In the genomic region with DNA sequence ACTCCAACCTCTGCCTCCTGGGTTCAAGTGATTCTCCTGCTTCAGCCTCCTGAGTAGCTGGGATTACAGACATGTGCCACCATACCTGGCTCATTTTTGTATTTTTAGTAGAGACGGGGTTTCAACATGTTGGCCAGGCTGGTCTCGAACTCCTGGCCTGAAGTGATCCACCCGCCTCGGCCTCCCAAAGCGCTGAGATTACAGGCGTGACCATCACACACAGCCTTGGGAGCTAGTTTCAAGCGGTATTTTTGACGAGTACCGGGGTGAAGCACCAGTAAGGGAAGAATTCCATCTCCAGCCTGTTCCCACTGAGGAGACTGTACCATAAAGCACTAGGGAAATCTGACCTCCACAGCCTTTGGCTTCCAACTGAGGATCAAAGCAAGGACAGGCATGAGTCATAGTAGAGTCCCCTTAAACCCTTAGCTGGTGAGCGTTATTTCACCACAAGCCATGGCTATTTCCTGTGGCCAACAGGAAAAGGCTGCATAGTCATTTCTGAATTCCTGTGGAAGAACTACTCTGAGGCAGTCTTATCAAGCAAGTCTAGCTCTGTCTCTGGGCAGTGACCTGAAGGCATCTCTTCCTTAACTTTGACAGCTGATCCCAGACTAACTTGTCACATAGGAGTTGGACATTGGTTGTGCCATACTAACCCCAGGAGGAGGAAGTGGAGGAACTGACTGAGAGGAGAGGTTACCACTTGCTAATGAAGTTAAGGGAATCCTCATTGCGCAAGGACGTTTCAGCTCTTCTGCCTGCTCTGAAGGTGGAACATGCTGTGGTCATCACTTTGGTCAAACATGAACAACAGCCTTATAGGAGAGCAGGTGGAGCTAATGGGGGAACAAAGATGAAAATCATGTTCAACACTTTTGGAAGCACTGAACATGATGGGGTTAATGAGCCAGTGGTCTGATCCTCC, we compare ENCODE assay signal across 1 cellular context.
TF ChIP-seq lines count a peak whose summit lies in the region.

No MANE protein-coding gene starts in this region.

TF ChIP-seq in HepG2, 621 proteins besides CTCF, POLR2A, EP300 and RAD21 (continued from another document and continues in another):
- TF ChIP-seq, protein P1, sequence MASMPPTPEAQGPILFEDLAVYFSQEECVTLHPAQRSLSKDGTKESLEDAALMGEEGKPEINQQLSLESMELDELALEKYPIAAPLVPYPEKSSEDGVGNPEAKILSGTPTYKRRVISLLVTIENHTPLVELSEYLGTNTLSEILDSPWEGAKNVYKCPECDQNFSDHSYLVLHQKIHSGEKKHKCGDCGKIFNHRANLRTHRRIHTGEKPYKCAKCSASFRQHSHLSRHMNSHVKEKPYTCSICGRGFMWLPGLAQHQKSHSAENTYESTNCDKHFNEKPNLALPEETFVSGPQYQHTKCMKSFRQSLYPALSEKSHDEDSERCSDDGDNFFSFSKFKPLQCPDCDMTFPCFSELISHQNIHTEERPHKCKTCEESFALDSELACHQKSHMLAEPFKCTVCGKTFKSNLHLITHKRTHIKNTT (CRISPR knock-in tag; IDR thresholded peaks at IDR 0.05), result no peak
- TF ChIP-seq, protein P2, sequence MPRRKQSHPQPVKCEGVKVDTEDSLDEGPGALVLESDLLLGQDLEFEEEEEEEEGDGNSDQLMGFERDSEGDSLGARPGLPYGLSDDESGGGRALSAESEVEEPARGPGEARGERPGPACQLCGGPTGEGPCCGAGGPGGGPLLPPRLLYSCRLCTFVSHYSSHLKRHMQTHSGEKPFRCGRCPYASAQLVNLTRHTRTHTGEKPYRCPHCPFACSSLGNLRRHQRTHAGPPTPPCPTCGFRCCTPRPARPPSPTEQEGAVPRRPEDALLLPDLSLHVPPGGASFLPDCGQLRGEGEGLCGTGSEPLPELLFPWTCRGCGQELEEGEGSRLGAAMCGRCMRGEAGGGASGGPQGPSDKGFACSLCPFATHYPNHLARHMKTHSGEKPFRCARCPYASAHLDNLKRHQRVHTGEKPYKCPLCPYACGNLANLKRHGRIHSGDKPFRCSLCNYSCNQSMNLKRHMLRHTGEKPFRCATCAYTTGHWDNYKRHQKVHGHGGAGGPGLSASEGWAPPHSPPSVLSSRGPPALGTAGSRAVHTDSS (CRISPR knock-in tag; conservative IDR thresholded peaks at IDR 0.05), result no peak
- TF ChIP-seq ZNF720 (CRISPR knock-in tag; IDR thresholded peaks at IDR 0.05) (no peak), NR2C2 (CRISPR knock-in tag; IDR thresholded peaks at IDR 0.05; ENCODE audit: borderline replicate concordance) (no peak), ZNF496 (CRISPR knock-in tag; IDR thresholded peaks at IDR 0.05; ENCODE audit: insufficient replicate concordance) (no peak), NONO (IDR thresholded peaks at IDR 0.05) (no peak), NONO (CRISPR knock-in tag; conservative IDR thresholded peaks at IDR 0.05) (no peak), ZNF337 (CRISPR knock-in tag; IDR thresholded peaks at IDR 0.05; ENCODE audit: borderline replicate concordance, low read depth) (no peak), IRF2 (CRISPR knock-in tag; IDR thresholded peaks at IDR 0.05) (peak; percentile 62; the same call in 1 of the 2 replicates), ZNF670 (CRISPR knock-in tag; IDR thresholded peaks at IDR 0.05; ENCODE audit: borderline replicate concordance) (no peak), ZNF7 (CRISPR knock-in tag; IDR thresholded peaks at IDR 0.05) (no peak), ZNF232 (CRISPR knock-in tag; IDR thresholded peaks at IDR 0.05; ENCODE audit: borderline replicate concordance) (no peak), ZNF816 (CRISPR knock-in tag; IDR thresholded peaks at IDR 0.05; ENCODE audit: borderline replicate concordance) (no peak), POLR2AphosphoS5 (IDR thresholded peaks at IDR 0.05; ENCODE audit: low read depth, low read length) (no peak), ZFX (CRISPR knock-in tag; IDR thresholded peaks at IDR 0.05; ENCODE audit: low read depth) (0 out of 2 replicates have a peak, but pooled peaks have one; percentile 9), NCOA2 (CRISPR knock-in tag; IDR thresholded peaks at IDR 0.05) (peak; percentile 32; the same call in 1 of the 2 replicates), GPN1 (CRISPR knock-in tag; IDR thresholded peaks at IDR 0.05; ENCODE audit: borderline replicate concordance) (no peak), ZFP90 (CRISPR knock-in tag; IDR thresholded peaks at IDR 0.05; ENCODE audit: borderline replicate concordance) (no peak), ZSCAN22 (CRISPR knock-in tag; IDR thresholded peaks at IDR 0.05) (no peak), ZNF292 (CRISPR knock-in tag; IDR thresholded peaks at IDR 0.05; ENCODE audit: borderline replicate concordance, low read depth) (no peak), ZNF883 (CRISPR knock-in tag; IDR thresholded peaks at IDR 0.05; ENCODE audit: not compliant biosample characterization) (no peak), IKZF1 (IDR thresholded peaks at IDR 0.05) (no peak), SOX13 (IDR thresholded peaks at IDR 0.05) (no peak), SOX13 (CRISPR knock-in tag; conservative IDR thresholded peaks at IDR 0.05 in 1 of 2, IDR thresholded peaks at IDR 0.05 in 1 of 2) (0 out of 4 replicates have a peak, but pooled peaks of 1 of the 2 experiments have one; percentile 28), SIX4 (CRISPR knock-in tag; IDR thresholded peaks at IDR 0.05) (no peak; the same call in 1 of the 2 replicates), PHF20 (CRISPR knock-in tag; IDR thresholded peaks at IDR 0.05) (no peak), ZBTB1 (CRISPR knock-in tag; IDR thresholded peaks at IDR 0.05; ENCODE audit: borderline replicate concordance) (no peak), SNRNP70 (IDR thresholded peaks at IDR 0.05; ENCODE audit: low read depth, low read length) (no peak), NFRKB (IDR thresholded peaks at IDR 0.05) (no peak), GABPB1 (CRISPR knock-in tag; IDR thresholded peaks at IDR 0.05) (peak; percentile 56; the same call in 1 of the 2 replicates), GATA4 (IDR thresholded peaks at IDR 0.05; ENCODE audit: borderline replicate concordance, low read depth) (no peak), RAD51 (IDR thresholded peaks at IDR 0.05; ENCODE audit: borderline replicate concordance) (no peak), TEAD2 (CRISPR knock-in tag; IDR thresholded peaks at IDR 0.05) (no peak), KLF6 (CRISPR knock-in tag; IDR thresholded peaks at IDR 0.05) (no peak), MAFF (IDR thresholded peaks at IDR 0.05; ENCODE audit: low read depth, low read length) (peak; percentile 55), ZNF589 (CRISPR knock-in tag; conservative IDR thresholded peaks at IDR 0.05) (no peak)
- TF ChIP-seq, protein P3, sequence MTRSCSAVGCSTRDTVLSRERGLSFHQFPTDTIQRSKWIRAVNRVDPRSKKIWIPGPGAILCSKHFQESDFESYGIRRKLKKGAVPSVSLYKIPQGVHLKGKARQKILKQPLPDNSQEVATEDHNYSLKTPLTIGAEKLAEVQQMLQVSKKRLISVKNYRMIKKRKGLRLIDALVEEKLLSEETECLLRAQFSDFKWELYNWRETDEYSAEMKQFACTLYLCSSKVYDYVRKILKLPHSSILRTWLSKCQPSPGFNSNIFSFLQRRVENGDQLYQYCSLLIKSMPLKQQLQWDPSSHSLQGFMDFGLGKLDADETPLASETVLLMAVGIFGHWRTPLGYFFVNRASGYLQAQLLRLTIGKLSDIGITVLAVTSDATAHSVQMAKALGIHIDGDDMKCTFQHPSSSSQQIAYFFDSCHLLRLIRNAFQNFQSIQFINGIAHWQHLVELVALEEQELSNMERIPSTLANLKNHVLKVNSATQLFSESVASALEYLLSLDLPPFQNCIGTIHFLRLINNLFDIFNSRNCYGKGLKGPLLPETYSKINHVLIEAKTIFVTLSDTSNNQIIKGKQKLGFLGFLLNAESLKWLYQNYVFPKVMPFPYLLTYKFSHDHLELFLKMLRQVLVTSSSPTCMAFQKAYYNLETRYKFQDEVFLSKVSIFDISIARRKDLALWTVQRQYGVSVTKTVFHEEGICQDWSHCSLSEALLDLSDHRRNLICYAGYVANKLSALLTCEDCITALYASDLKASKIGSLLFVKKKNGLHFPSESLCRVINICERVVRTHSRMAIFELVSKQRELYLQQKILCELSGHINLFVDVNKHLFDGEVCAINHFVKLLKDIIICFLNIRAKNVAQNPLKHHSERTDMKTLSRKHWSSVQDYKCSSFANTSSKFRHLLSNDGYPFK (CRISPR knock-in tag; IDR thresholded peaks at IDR 0.05; ENCODE audit: borderline replicate concordance), result no peak
- TF ChIP-seq, protein P4, sequence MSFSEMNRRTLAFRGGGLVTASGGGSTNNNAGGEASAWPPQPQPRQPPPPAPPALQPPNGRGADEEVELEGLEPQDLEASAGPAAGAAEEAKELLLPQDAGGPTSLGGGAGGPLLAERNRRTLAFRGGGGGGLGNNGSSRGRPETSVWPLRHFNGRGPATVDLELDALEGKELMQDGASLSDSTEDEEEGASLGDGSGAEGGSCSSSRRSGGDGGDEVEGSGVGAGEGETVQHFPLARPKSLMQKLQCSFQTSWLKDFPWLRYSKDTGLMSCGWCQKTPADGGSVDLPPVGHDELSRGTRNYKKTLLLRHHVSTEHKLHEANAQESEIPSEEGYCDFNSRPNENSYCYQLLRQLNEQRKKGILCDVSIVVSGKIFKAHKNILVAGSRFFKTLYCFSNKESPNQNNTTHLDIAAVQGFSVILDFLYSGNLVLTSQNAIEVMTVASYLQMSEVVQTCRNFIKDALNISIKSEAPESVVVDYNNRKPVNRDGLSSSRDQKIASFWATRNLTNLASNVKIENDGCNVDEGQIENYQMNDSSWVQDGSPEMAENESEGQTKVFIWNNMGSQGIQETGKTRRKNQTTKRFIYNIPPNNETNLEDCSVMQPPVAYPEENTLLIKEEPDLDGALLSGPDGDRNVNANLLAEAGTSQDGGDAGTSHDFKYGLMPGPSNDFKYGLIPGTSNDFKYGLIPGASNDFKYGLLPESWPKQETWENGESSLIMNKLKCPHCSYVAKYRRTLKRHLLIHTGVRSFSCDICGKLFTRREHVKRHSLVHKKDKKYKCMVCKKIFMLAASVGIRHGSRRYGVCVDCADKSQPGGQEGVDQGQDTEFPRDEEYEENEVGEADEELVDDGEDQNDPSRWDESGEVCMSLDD (CRISPR knock-in tag; IDR thresholded peaks at IDR 0.05; ENCODE audit: borderline replicate concordance), result no peak
- TF ChIP-seq, protein P5, sequence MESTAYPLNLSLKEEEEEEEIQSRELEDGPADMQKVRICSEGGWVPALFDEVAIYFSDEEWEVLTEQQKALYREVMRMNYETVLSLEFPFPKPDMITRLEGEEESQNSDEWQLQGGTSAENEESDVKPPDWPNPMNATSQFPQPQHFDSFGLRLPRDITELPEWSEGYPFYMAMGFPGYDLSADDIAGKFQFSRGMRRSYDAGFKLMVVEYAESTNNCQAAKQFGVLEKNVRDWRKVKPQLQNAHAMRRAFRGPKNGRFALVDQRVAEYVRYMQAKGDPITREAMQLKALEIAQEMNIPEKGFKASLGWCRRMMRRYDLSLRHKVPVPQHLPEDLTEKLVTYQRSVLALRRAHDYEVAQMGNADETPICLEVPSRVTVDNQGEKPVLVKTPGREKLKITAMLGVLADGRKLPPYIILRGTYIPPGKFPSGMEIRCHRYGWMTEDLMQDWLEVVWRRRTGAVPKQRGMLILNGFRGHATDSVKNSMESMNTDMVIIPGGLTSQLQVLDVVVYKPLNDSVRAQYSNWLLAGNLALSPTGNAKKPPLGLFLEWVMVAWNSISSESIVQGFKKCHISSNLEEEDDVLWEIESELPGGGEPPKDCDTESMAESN (CRISPR knock-in tag; conservative IDR thresholded peaks at IDR 0.05), result no peak
- TF ChIP-seq, protein P6, sequence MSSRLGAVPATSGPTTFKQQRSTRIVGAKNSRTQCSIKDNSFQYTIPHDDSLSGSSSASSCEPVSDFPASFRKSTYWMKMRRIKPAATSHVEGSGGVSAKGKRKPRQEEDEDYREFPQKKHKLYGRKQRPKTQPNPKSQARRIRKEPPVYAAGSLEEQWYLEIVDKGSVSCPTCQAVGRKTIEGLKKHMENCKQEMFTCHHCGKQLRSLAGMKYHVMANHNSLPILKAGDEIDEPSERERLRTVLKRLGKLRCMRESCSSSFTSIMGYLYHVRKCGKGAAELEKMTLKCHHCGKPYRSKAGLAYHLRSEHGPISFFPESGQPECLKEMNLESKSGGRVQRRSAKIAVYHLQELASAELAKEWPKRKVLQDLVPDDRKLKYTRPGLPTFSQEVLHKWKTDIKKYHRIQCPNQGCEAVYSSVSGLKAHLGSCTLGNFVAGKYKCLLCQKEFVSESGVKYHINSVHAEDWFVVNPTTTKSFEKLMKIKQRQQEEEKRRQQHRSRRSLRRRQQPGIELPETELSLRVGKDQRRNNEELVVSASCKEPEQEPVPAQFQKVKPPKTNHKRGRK (CRISPR knock-in tag; IDR thresholded peaks at IDR 0.05), result no peak
